In genomic region chr11:121591405-121592033, GRCh38 we compare ENCODE assay signal across 8 cellular contexts.
DNase-seq lines count a peak whose midpoint lies in the region; ATAC-seq and TF ChIP-seq lines count a peak whose summit lies in the region.

No MANE protein-coding gene starts in this region.

- ATAC-seq in RWPE2 (ENCODE audit: low read depth), result peak; percentile 48; the same call in 2 of the 3 replicates
- no peak for ATAC-seq in thoracic aorta (ENCODE audit: insufficient number of reproducible peaks, low FRiP score, low read depth)

- H3K27ac ChIP-seq in RWPE2 (ENCODE audit: poor library complexity, severe bottlenecking), result no peak overlapping the region
- no peak overlapping the region for H3K27ac ChIP-seq in thoracic aorta

- DNase-seq in DMS 273 (lab: John Stamatoyannopoulos, UW; ENCODE audit: unreplicated experiment), result peak; percentile 85
- DNase-seq in DMS 273 treated with DMSO at 0.1 percent for 48 hours (lab: John Stamatoyannopoulos, UW), result no peak
- DNase-seq in RWPE2 (ENCODE audit: low spot score), result no peak
- DNase-seq in activated T-helper 9 cell treated with anti-CD3 and anti-CD28 coated beads, Interleukin-2, amount 50 U/mL, for 16 hours (ENCODE audit: low read depth), result peak; percentile 33
- peak; percentile 68 for DNase-seq in fibroblast of the conjunctiva (ENCODE audit: low read depth)
- DNase-seq in nucleus accumbens (lab: John Stamatoyannopoulos, UW), result peak in 42 of 56 donors; percentile 13 to 84 (median 43)
- DNase-seq in thoracic aorta (ENCODE audit: low spot score), result peak; percentile 35

- no peaks in the 10 kb centered on the region for H3K27me3 ChIP-seq in RWPE2 (ENCODE audit: insufficient read depth, poor library complexity, severe bottlenecking)
- H3K27me3 ChIP-seq in thoracic aorta (replicated peaks; ENCODE audit: insufficient read depth), result no peaks in the 10 kb centered on the region

- H3K9me3 ChIP-seq in RWPE2 (ENCODE audit: severe bottlenecking), result no peaks in the 10 kb centered on the region
- no peaks in the 10 kb centered on the region for H3K9me3 ChIP-seq in thoracic aorta

- TF ChIP-seq CTCF in LNCAP (IDR thresholded peaks at IDR 0.05), result peak; percentile 87
- TF ChIP-seq CTCF in RWPE2 (IDR thresholded peaks at IDR 0.05; ENCODE audit: poor library complexity, severe bottlenecking), result peak; percentile 83
- peak; percentile 86 for TF ChIP-seq CTCF in thoracic aorta (IDR thresholded peaks at IDR 0.05)

- H3K36me3 ChIP-seq in RWPE2 (ENCODE audit: low read depth) (peaks cover 61% of the 10 kb centered on the region), thoracic aorta (peaks cover 4% of the 10 kb centered on the region)

- H3K4me3 ChIP-seq in RWPE2 (ENCODE audit: severe bottlenecking) (no peak overlapping the region), thoracic aorta (no peak overlapping the region)

- H3K4me1 ChIP-seq in RWPE2 (ENCODE audit: insufficient read depth, poor library complexity, severe bottlenecking) (peaks cover 14% of the 10 kb centered on the region), thoracic aorta (ENCODE audit: control insufficient read depth in 1 of 2, low read depth in 2 of 2) (peaks cover 5 to 13% of the 10 kb centered on the region in 2 donors)

Comparison
In these comparisons a context has a peak if more than half of its experiments do, and no peak if none do; other contexts are left out.
1. DNase-seq: peak in DMS 273 (single experiment), activated T-helper 9 cell treated with anti-CD3 and anti-CD28 coated beads, Interleukin-2, amount 50 U/mL, for 16 hours (single experiment), fibroblast of the conjunctiva (single experiment), nucleus accumbens (42 of 56) and thoracic aorta (single experiment); none in DMS 273 treated with DMSO at 0.1 percent for 48 hours (single experiment) and RWPE2 (single experiment).
2. Peak in every context shown above with its lines, with median percentiles within 50 percentile points of each other: CTCF ChIP-seq.